15 cellular contexts compared by ENCODE assay signal in genomic region chr1:31523769-31524168, GRCh38. TPM values are rescaled to one million over a fixed set of nuclear protein-coding genes. Genes with fewer than 3 reads are reported as not detected.
DNase-seq lines count a peak whose midpoint lies in the region; ATAC-seq and TF ChIP-seq lines count a peak whose summit lies in the region.
"Had no signal": no experiment of that assay in that cellular context is flagged by ENCODE, and none has a peak within 500 bp of the region (broad histone marks: within the 10 kb centered on the region; RNA-seq: fewer than 3 reads in every experiment).

No MANE protein-coding gene starts in this region.

- H3K4me1 Mint-ChIP-seq in effector memory CD8-positive, alpha-beta T cell (ENCODE audit: low read depth in 2 of 2): no peaks in the 10 kb centered on the region
- H3K4me1 Mint-ChIP-seq in CD4-positive, alpha-beta T cell (ENCODE audit: low read depth): no peaks in the 10 kb centered on the region
- H3K4me1 Mint-ChIP-seq: activated CD4-positive, alpha-beta T cell treated with anti-CD3 and anti-CD28 coated beads, Interleukin-2, amount 10 ng/mL, durations not matched to agents 7 days and 5 days had no signal

- no peaks in the 10 kb centered on the region for H3K27me3 ChIP-seq in aorta (ENCODE audit: control insufficient read depth in 1 of 2, insufficient read depth in 2 of 2, low read length in 1 of 2)
- H3K27me3 ChIP-seq in CD4-positive, alpha-beta T cell (ENCODE audit: control insufficient read depth, insufficient read depth, low read length): no peaks in the 10 kb centered on the region
- H3K27me3 ChIP-seq: ovary had no signal

- no peaks in the 10 kb centered on the region for H3K4me1 ChIP-seq in aorta (ENCODE audit: control insufficient read depth in 1 of 2, insufficient read depth in 2 of 2, low read length in 2 of 2)

- POLR2A ChIA-PET in CD4-positive, alpha-beta T cell (lab: Charles Lee): no interaction called here

- 75 to 85% methylated on average over 5 of the region's 5 CpGs for WGBS in aorta, 2 donors

- no peak overlapping the region for H3K27ac ChIP-seq in aorta (ENCODE audit: low read depth in 1 of 2, low read length in 2 of 2)
- H3K27ac ChIP-seq in CD4-positive, alpha-beta T cell (ENCODE audit: low read depth, low read length): no peak overlapping the region
- H3K27ac ChIP-seq: ovary, thoracic aorta had no signal

- no peak overlapping the region for H3K4me3 ChIP-seq in aorta (ENCODE audit: low read length in 2 of 2)
- H3K4me3 ChIP-seq: ovary, thoracic aorta had no signal

- no peak overlapping the region for H3K4me3 Mint-ChIP-seq in effector memory CD8-positive, alpha-beta T cell
- H3K4me3 Mint-ChIP-seq in CD4-positive, alpha-beta T cell: no peak overlapping the region
- H3K4me3 Mint-ChIP-seq: activated CD4-positive, alpha-beta T cell treated with anti-CD3 and anti-CD28 coated beads, Interleukin-2, amount 10 ng/mL, durations not matched to agents 7 days and 5 days had no signal

- H3K9me3 Mint-ChIP-seq in effector memory CD8-positive, alpha-beta T cell: no peaks in the 10 kb centered on the region
- H3K9me3 Mint-ChIP-seq in CD4-positive, alpha-beta T cell: peaks cover 2% of the 10 kb centered on the region
- H3K9me3 Mint-ChIP-seq: activated CD4-positive, alpha-beta T cell treated with anti-CD3 and anti-CD28 coated beads, Interleukin-2, amount 10 ng/mL, durations not matched to agents 7 days and 5 days had no signal

- peak; percentile 51 for DNase-seq in Right ventricle myocardium superior
- DNase-seq in Right ventricle myocardium inferior (ENCODE audit: missing footprints): no peak
- DNase-seq in effector memory CD8-positive, alpha-beta T cell: no peak
- peak; percentile 31 for DNase-seq in mucosa of gallbladder (ENCODE audit: low spot score)
- peak in 1 of 2 donors; percentile 80 for DNase-seq in aorta
- DNase-seq in superior temporal gyrus (ENCODE audit: extremely low spot score): no peak
- no peak for DNase-seq in CD4-positive, alpha-beta T cell
- DNase-seq: activated CD4-positive, alpha-beta T cell treated with anti-CD3 and anti-CD28 coated beads, Interleukin-2, amount 10 ng/mL, durations not matched to agents 7 days and 5 days; activated naive CD4-positive, alpha-beta T cell treated with Interleukin-2 at 50 U/mL for 16 hours; foreskin melanocyte; NCI-H1048; NCI-H526; ovary had no signal

- no peaks in the 10 kb centered on the region for H3K36me3 Mint-ChIP-seq in effector memory CD8-positive, alpha-beta T cell (ENCODE audit: insufficient read depth)
- no peaks in the 10 kb centered on the region for H3K36me3 Mint-ChIP-seq in CD4-positive, alpha-beta T cell (ENCODE audit: low read depth)

- ATAC-seq in Right ventricle myocardium superior (ENCODE audit: poor library complexity): peak; percentile 74
- ATAC-seq in Right ventricle myocardium inferior: no peak
- ATAC-seq in effector memory CD8-positive, alpha-beta T cell (replicated peaks): peak; percentile 43
- peak; percentile 11 for ATAC-seq in aorta (ENCODE audit: low FRiP score)
- no peak for ATAC-seq in HG02840 (IDR thresholded peaks at IDR 0.05; ENCODE audit: low FRiP score, unreplicated experiment)
- no peak for ATAC-seq in CD4-positive, alpha-beta T cell (ENCODE audit: poor library complexity)

- H3K27me3 Mint-ChIP-seq in effector memory CD8-positive, alpha-beta T cell: peaks cover 16 to 24% of the 10 kb centered on the region in 2 donors
- peaks cover 7% of the 10 kb centered on the region for H3K27me3 Mint-ChIP-seq in CD4-positive, alpha-beta T cell

- intact Hi-C loops in Right ventricle myocardium superior (cut with DNase I) (no loop called here), Right ventricle myocardium inferior (cut with DNase I) (no loop called here), aorta (cut with DNase I) (no loop called here)
- intact Hi-C loops in CD4-positive, alpha-beta T cell (cut with DNase I, micrococcal nuclease): no loop called here

- H3K27ac Mint-ChIP-seq in effector memory CD8-positive, alpha-beta T cell: no peak overlapping the region
- no peak overlapping the region for H3K27ac Mint-ChIP-seq in CD4-positive, alpha-beta T cell
- H3K27ac Mint-ChIP-seq: activated CD4-positive, alpha-beta T cell treated with anti-CD3 and anti-CD28 coated beads, Interleukin-2, amount 10 ng/mL, durations not matched to agents 7 days and 5 days had no signal

- TF ChIP-seq CTCF in CD4-positive, alpha-beta T cell (IDR thresholded peaks at IDR 0.05): no peak

- peaks cover 0 to 1% of the 10 kb centered on the region in 2 donors for H3K36me3 ChIP-seq in aorta (ENCODE audit: control insufficient read depth in 1 of 2, insufficient read depth in 2 of 2, low read length in 1 of 2)
- H3K36me3 ChIP-seq: ovary, thoracic aorta had no signal

- CTCF ChIA-PET in CD4-positive, alpha-beta T cell (lab: Charles Lee): interaction anchor here (1.2 kb wide), 1 partner anchor 25 kb away, joined by 3 read pairs; no protein-coding TSS in a partner anchor

- no peaks in the 10 kb centered on the region for H3K9me3 ChIP-seq in aorta (ENCODE audit: control insufficient read depth, low read length)
- H3K9me3 ChIP-seq in CD4-positive, alpha-beta T cell (ENCODE audit: control insufficient read depth, low read length): no peaks in the 10 kb centered on the region
- H3K9me3 ChIP-seq: ovary, thoracic aorta had no signal

RNA-seq across cellular contexts. Expression of gene TINAGL1, which starts 52.5 kb away (rescaled TPM):
- 268 TPM for total RNA-seq in Right ventricle myocardium superior
- total RNA-seq in Right ventricle myocardium inferior: 273 TPM
- total RNA-seq in mucosa of gallbladder: 169 TPM
- total RNA-seq in aorta: 100 to 1,000 TPM; 317 to 506 TPM
- polyA plus RNA-seq in aorta: 100 to 1,000 TPM; 158 to 325 TPM
- total RNA-seq in CD4-positive, alpha-beta T cell: not detected
- total RNA-seq: activated CD4-positive, alpha-beta T cell treated with anti-CD3 and anti-CD28 coated beads, Interleukin-2, amount 10 ng/mL, durations not matched to agents 7 days and 5 days had no signal

Comparison
In these comparisons a context has a peak if more than half of its experiments do, and no peak if none do; other contexts are left out.
1. ATAC-seq: peak in Right ventricle myocardium superior (single experiment), effector memory CD8-positive, alpha-beta T cell (single experiment) and aorta (single experiment); none in Right ventricle myocardium inferior (single experiment), HG02840 (single experiment) and CD4-positive, alpha-beta T cell (single experiment).
2. DNase-seq: peak in Right ventricle myocardium superior (single experiment) and mucosa of gallbladder (single experiment); none in Right ventricle myocardium inferior (single experiment), effector memory CD8-positive, alpha-beta T cell (0 of 3), superior temporal gyrus (single experiment) and CD4-positive, alpha-beta T cell (0 of 10).
3. RNA of gene TINAGL1, which starts 52.5 kb away (total RNA-seq): 317 to 506 TPM in aorta, 273 TPM in Right ventricle myocardium inferior (single experiment), 268 TPM in Right ventricle myocardium superior (single experiment) and 169 TPM in mucosa of gallbladder (single experiment); not detected in CD4-positive, alpha-beta T cell; every median in the first group is over 100 times any median in the second.